ENCODE assay signal across 14 cellular contexts in the genomic region with DNA sequence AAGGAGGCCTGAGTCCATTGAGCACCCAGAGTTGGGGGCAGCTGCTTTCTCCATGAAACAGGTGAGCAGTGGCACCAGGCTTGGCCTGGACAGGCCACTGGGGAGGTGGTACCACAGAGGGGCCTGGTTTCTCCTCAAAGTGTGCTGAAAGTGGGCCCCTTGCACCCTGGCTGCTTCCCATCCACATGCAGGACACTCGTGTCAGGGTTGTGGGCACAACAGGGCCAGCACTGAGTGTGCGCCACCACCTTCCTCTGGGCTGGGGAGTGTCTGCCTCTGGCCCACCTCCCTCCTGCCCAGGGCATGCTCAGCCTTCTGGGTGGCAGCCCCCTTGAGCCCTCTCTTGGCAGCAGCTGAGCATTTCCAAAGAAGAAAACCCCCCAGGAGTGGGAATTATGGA. TPM values are rescaled to one million over a fixed set of nuclear protein-coding genes. Genes with fewer than 3 reads are reported as not detected.
DNase-seq lines count a peak whose midpoint lies in the region; ATAC-seq and TF ChIP-seq lines count a peak whose summit lies in the region.
"Had no signal": no experiment of that assay in that cellular context is flagged by ENCODE, and none has a peak within 500 bp of the region (broad histone marks: within the 10 kb centered on the region; RNA-seq: fewer than 3 reads in every experiment).

No MANE protein-coding gene starts in this region.

- H2AFZ ChIP-seq in H9 (ENCODE audit: low read length) = no peak overlapping the region
- no peak overlapping the region for H2AFZ ChIP-seq in osteoblast (ENCODE audit: low read length)
- H2AFZ ChIP-seq: GM23338 had no signal

- H3K56ac ChIP-seq in H9 (ENCODE audit: insufficient read length, low read depth, low read length) = no peak overlapping the region

- H3K4me1 Mint-ChIP-seq in H9 (peaks cover 7% of the 10 kb centered on the region in 2 experiments), T-helper 17 cell (peaks cover 9% of the 10 kb centered on the region)

- H3K27ac ChIP-seq in BLaER1 = no peak overlapping the region
- no peak overlapping the region for H3K27ac ChIP-seq in H9 (ENCODE audit: insufficient read length, low read depth, low read length)
- no peak overlapping the region for H3K27ac ChIP-seq in osteoblast (ENCODE audit: low read depth, low read length)
- H3K27ac ChIP-seq in aorta (ENCODE audit: low read depth in 1 of 2, low read length in 2 of 2) = no peak overlapping the region
- H3K27ac ChIP-seq: C4-2B had no signal

- peak; percentile 13 for ATAC-seq in aorta (ENCODE audit: low FRiP score)
- no peak for ATAC-seq in GM19455 (IDR thresholded peaks at IDR 0.05; ENCODE audit: unreplicated experiment)
- no peak for ATAC-seq in T-helper 17 cell
- ATAC-seq: GM23338, HCT116 had no signal

- H3K4me1 ChIP-seq in BLaER1 (no peaks in the 10 kb centered on the region), H9 (ENCODE audit: insufficient read depth, low read length) (peaks cover 5% of the 10 kb centered on the region; the same call in 1 of the 2 replicates), osteoblast (ENCODE audit: insufficient read depth, low read length) (no peaks in the 10 kb centered on the region), aorta (ENCODE audit: control insufficient read depth in 1 of 2, insufficient read depth in 2 of 2, low read length in 2 of 2) (no peaks in the 10 kb centered on the region)
- H3K4me1 ChIP-seq: BE2C, Caco-2 had no signal

- no CpG with 5 or more reads among the region's 2 CpGs for WGBS in H9 (ENCODE audit: extremely low coverage, insufficient read length, low lambda C conversion rate)
- WGBS in aorta, 2 donors = 98 to 100% methylated on average over 2 of the region's 2 CpGs

- no peak overlapping the region for H3K4me2 ChIP-seq in BLaER1
- no peak overlapping the region for H3K4me2 ChIP-seq in H9 (ENCODE audit: insufficient read depth, insufficient read length, low read length)
- H3K4me2 ChIP-seq in osteoblast (ENCODE audit: insufficient read depth, low read length) = no peak overlapping the region
- H3K4me2 ChIP-seq: GM23338 had no signal

- peaks cover 12 to 19% of the 10 kb centered on the region in 2 experiments; a peak in 4 of 5 replicates for H3K9me3 Mint-ChIP-seq in H9
- H3K9me3 Mint-ChIP-seq: CD4-positive, alpha-beta T cell; HFFc6 had no signal

- H3K79me2 ChIP-seq in H9 (ENCODE audit: insufficient read depth, low read length) = no peaks in the 10 kb centered on the region
- no peaks in the 10 kb centered on the region for H3K79me2 ChIP-seq in osteoblast (ENCODE audit: insufficient read depth, low read length)

- peaks cover 37% of the 10 kb centered on the region for H3K9me3 ChIP-seq in BLaER1
- H3K9me3 ChIP-seq in H9 (ENCODE audit: control insufficient read depth, low read depth, low read length) = peaks cover 14% of the 10 kb centered on the region
- no peaks in the 10 kb centered on the region for H3K9me3 ChIP-seq in osteoblast (ENCODE audit: low read depth, low read length)
- H3K9me3 ChIP-seq in aorta (ENCODE audit: control insufficient read depth, low read length) = no peaks in the 10 kb centered on the region
- no peaks in the 10 kb centered on the region for H3K9me3 ChIP-seq in T-helper 17 cell (ENCODE audit: control insufficient read depth, low read length, poor library complexity, severe bottlenecking)
- H3K9me3 ChIP-seq: BE2C had no signal

- H3K36me3 ChIP-seq in BLaER1 (peaks cover 31% of the 10 kb centered on the region), osteoblast (ENCODE audit: insufficient read depth, low read length) (peaks cover 3% of the 10 kb centered on the region), aorta (ENCODE audit: control insufficient read depth in 1 of 2, insufficient read depth in 2 of 2, low read length in 1 of 2) (no peaks in the 10 kb centered on the region)
- H3K36me3 ChIP-seq: BE2C had no signal

- H2BK120ac ChIP-seq in H9 (ENCODE audit: low read depth, low read length, poor library complexity, severe bottlenecking) = no peak overlapping the region

- no peak overlapping the region for H3K14ac ChIP-seq in H9 (ENCODE audit: insufficient read depth, low read length)

- no peak overlapping the region for H2BK5ac ChIP-seq in H9 (ENCODE audit: insufficient read length, low read length)

- intact Hi-C loops in aorta (cut with DNase I) = no loop called here

- H4K5ac ChIP-seq in H9 (ENCODE audit: insufficient read length, low read depth, low read length) = no peak overlapping the region

- H3K36me3 Mint-ChIP-seq in H9 (ENCODE audit: insufficient read depth in 1 of 3, low read depth in 3 of 3) (peaks cover 18 to 21% (median 19%) of the 10 kb centered on the region in 3 experiments), T-helper 17 cell (ENCODE audit: low read depth) (peaks cover 2% of the 10 kb centered on the region)

- no peak overlapping the region for H2BK15ac ChIP-seq in H9 (ENCODE audit: low read depth, low read length)

- H3K9ac ChIP-seq in BLaER1 = no peak overlapping the region
- H3K9ac ChIP-seq in H9 (ENCODE audit: extremely low read depth, insufficient read length, low read length) = no peak overlapping the region

- H3K23me2 ChIP-seq in H9 (ENCODE audit: insufficient read length, low read depth, low read length, poor library complexity, severe bottlenecking) = no peaks in the 10 kb centered on the region

- H3K18ac ChIP-seq in H9 (ENCODE audit: insufficient read length, low read depth, low read length) = no peak overlapping the region

- H3K4me3 ChIP-seq in BLaER1 = 0 out of 2 replicates have a peak overlapping the region, but pooled peaks have one; percentile 14
- H3K4me3 ChIP-seq in osteoblast (ENCODE audit: insufficient read depth, low read length) = no peak overlapping the region
- H3K4me3 ChIP-seq in aorta (ENCODE audit: low read length in 2 of 2) = no peak overlapping the region
- H3K4me3 ChIP-seq: GM23338 had no signal

- H3K23ac ChIP-seq in H9 (ENCODE audit: insufficient read length, low read depth, low read length) = no peak overlapping the region

- H3K27me3 Mint-ChIP-seq in H9 (ENCODE audit: low read depth) (no peaks in the 10 kb centered on the region), T-helper 17 cell (no peaks in the 10 kb centered on the region)
- H3K27me3 Mint-ChIP-seq: CD4-positive, alpha-beta T cell had no signal

- H3T11ph ChIP-seq in H9 (ENCODE audit: low read length) = no peak overlapping the region

- no peaks in the 10 kb centered on the region for H4K20me1 ChIP-seq in BLaER1
- H4K20me1 ChIP-seq in H9 (ENCODE audit: control insufficient read depth, insufficient read depth, insufficient read length) = no peaks in the 10 kb centered on the region
- no peaks in the 10 kb centered on the region for H4K20me1 ChIP-seq in osteoblast (ENCODE audit: insufficient read depth, low read length)

- TF ChIP-seq CTCF in H9 (conservative IDR thresholded peaks at IDR 0.05) (no peak), osteoblast (IDR thresholded peaks at IDR 0.05; ENCODE audit: extremely low read depth, low read depth, low read length) (no peak)

- H4K8ac ChIP-seq in H9 (replicated peaks; ENCODE audit: insufficient read length, low read depth, low read length) = no peak overlapping the region

- DNase-seq in H9 = peak; percentile 12
- DNase-seq in osteoblast (ENCODE audit: insufficient read length, low spot score, missing footprints) = peak; percentile 70
- peak in 1 of 2 donors; percentile 22 for DNase-seq in aorta
- no peak for DNase-seq in T-helper 17 cell
- DNase-seq: ACHN; BE2C; Caco-2; CD4-positive, alpha-beta T cell; HFFc6 had no signal

- no peaks in the 10 kb centered on the region for H3K79me1 ChIP-seq in H9 (ENCODE audit: insufficient read depth, low read depth, low read length, poor library complexity, severe bottlenecking)

- no peak overlapping the region for H2BK12ac ChIP-seq in H9 (ENCODE audit: insufficient read length, low read depth, low read length)

- H3K27ac Mint-ChIP-seq in H9 (no peak overlapping the region), T-helper 17 cell (no peak overlapping the region)
- H3K27ac Mint-ChIP-seq: CD4-positive, alpha-beta T cell; GM23338; HFFc6 had no signal

- H2AK5ac ChIP-seq in H9 (ENCODE audit: insufficient read length, low read length) = no peak overlapping the region

- no peak overlapping the region for H2BK20ac ChIP-seq in H9 (ENCODE audit: low read depth, low read length, poor library complexity, severe bottlenecking)

- H4K91ac ChIP-seq in H9 (ENCODE audit: insufficient read length, low read depth, low read length) = no peak overlapping the region

- H3K27me3 ChIP-seq in BLaER1 = no peaks in the 10 kb centered on the region
- H3K27me3 ChIP-seq in H9 (ENCODE audit: insufficient read depth, low read length) = no peaks in the 10 kb centered on the region
- H3K27me3 ChIP-seq in osteoblast (ENCODE audit: insufficient read depth, low read length) = no peaks in the 10 kb centered on the region
- no peaks in the 10 kb centered on the region for H3K27me3 ChIP-seq in aorta (ENCODE audit: control insufficient read depth in 1 of 2, insufficient read depth in 2 of 2, low read length in 1 of 2)
- H3K27me3 ChIP-seq: BE2C had no signal

- H3K4me3 Mint-ChIP-seq in H9 (no peak overlapping the region), T-helper 17 cell (no peak overlapping the region)
- H3K4me3 Mint-ChIP-seq: CD4-positive, alpha-beta T cell; GM23338; HFFc6 had no signal

- H3K4ac ChIP-seq in H9 (ENCODE audit: low read depth, low read length) = no peak overlapping the region

RNA-seq across cellular contexts. Expression of a gene that starts 5.2 kb away (rescaled TPM):
- 0.39 and 0.50 TPM in 2 replicates for total RNA-seq in H9 (2021)
- total RNA-seq in osteoblast = 0.72 and 1.2 TPM in 2 replicates
- 1 to 10 TPM; 2.5 to 2.8 TPM for total RNA-seq in aorta
- 1 to 10 TPM in 1 of 2 donors, not detected in 1; 1.4 TPM for polyA plus RNA-seq in aorta
- total RNA-seq in T-helper 17 cell = under 1 TPM; 0.21 to 0.45 TPM

Comparison
In these comparisons a context has a peak if more than half of its experiments do, and no peak if none do; other contexts are left out.
1. DNase-seq: peak in H9 (single experiment) and osteoblast (single experiment); none in T-helper 17 cell (0 of 3).